ENCODE assay signal across 1 cellular context in genomic region chr3:187736418-187736871, GRCh38.
TF ChIP-seq lines count a peak whose summit lies in the region.

No MANE protein-coding gene starts in this region.

TF ChIP-seq in H1, 55 proteins besides CTCF, POLR2A, EP300 and RAD21:
- TF ChIP-seq PHF8 (conservative IDR thresholded peaks at IDR 0.05; ENCODE audit: low read depth, low read length) (no peak), JUND (IDR thresholded peaks at IDR 0.05; ENCODE audit: low read length) (peak; percentile 80)
